4 cellular contexts compared by ENCODE assay signal in the genomic region with DNA sequence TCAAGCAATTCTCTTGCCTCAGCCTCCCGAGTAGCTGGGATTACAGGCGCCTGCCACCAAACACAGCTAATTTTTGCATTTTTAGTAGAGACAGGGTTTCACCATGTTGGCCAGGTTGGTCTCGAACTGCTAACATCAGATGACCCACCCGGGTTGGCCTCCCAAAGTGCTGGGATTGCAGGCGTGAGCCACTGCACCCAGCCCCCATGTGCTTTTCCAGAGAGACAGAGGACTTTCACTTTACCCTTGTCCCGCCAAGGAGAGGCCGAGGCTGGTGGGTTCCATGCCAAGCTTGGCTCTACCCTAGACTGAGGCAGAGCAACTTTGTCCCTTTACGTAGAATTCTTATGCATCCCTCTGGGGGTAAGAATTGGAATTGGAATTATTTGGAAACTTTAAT. TPM values are rescaled to one million over a fixed set of nuclear protein-coding genes. Genes with fewer than 3 reads are reported as not detected.
"Had no signal": no experiment of that assay in that cellular context is flagged by ENCODE, and none has a peak within 500 bp of the region (broad histone marks: within the 10 kb centered on the region; RNA-seq: fewer than 3 reads in every experiment).

No MANE protein-coding gene starts in this region.

RNA-seq across cellular contexts. Expression of a gene that starts 2.4 kb away (rescaled TPM):
- total RNA-seq: activated B cell treated with CpG ODN at 0.5 μM for 24 hours; activated T-helper 17 cell treated with anti-CD3 and anti-CD28 coated beads, Interleukin-2, amount 50 U/mL, for 72 hours; dermis blood vessel endothelial cell; T-helper 17 cell had no signal
